Comparison of ENCODE assay signal across 37 cellular contexts in the genomic region with DNA sequence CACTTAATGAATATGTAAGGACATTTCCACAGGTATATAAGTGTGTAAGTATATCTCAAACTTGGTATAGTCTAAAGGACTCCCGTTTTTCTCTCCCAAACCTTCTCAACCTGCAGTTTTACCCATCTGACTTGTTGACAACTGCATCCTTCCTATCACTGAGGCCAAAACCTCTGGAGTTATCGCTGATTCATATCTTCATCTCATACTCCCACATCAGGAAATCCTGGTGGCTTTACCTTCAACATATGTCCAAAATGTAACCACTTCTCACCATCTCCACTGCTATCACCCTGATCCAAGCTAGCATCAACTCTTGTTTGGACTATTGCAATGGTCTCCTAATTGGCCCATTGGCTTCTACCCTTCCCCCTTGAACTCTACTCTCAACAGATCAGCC. TPM values are rescaled to one million over a fixed set of nuclear protein-coding genes. Genes with fewer than 3 reads are reported as not detected.
"Had no signal": no experiment of that assay in that cellular context is flagged by ENCODE, and none has a peak within 500 bp of the region (broad histone marks: within the 10 kb centered on the region; RNA-seq: fewer than 3 reads in every experiment).

No MANE protein-coding gene starts in this region.

- H3K4me1 ChIP-seq: ascending aorta, breast epithelium, colonic mucosa, esophagus squamous epithelium, gastroesophageal sphincter, heart right ventricle had no signal

- H3K36me3 Mint-ChIP-seq: brain had no signal

- H3K4me3 ChIP-seq: ascending aorta, breast epithelium, cardiac muscle cell, colonic mucosa, esophagus squamous epithelium, gastroesophageal sphincter, heart right ventricle had no signal

- H3K27ac Mint-ChIP-seq: activated B cell treated with CpG ODN at 0.5 μM for 24 hours; activated CD4-positive, alpha-beta memory T cell treated with anti-CD3 and anti-CD28 coated beads, Interleukin-2, amount 10 ng/mL, durations not matched to agents 7 days and 5 days; activated CD4-positive, alpha-beta T cell treated with anti-CD3 and anti-CD28 coated beads, Interleukin-2, amount 10 ng/mL, durations not matched to agents 7 days and 5 days; activated naive CD8-positive, alpha-beta T cell; activated T-cell treated with anti-CD3 and anti-CD28 coated beads, Interleukin-2, amount 50 U/mL, for 24 hours; activated T-cell treated with anti-CD3 and anti-CD28 coated beads, Interleukin-2, amount 50 U/mL, for 72 hours; brain; T-helper 17 cell; T-helper 2 cell treated with Interferon-gamma antibody and Interleukin-4, amounts not matched to agents 5 μg/mL and 100 μg/mL, for 36 hours had no signal

- H3K4me1 Mint-ChIP-seq: activated CD4-positive, alpha-beta memory T cell treated with anti-CD3 and anti-CD28 coated beads, Interleukin-2, amount 10 ng/mL, durations not matched to agents 7 days and 5 days; brain had no signal

- H3K27me3 ChIP-seq: ascending aorta, breast epithelium, colonic mucosa, esophagus squamous epithelium had no signal

- ATAC-seq: activated CD4-positive, CD25-positive, alpha-beta regulatory T cell treated with anti-CD3 and anti-CD28 coated beads, Interleukin-2, amount 50 U/mL, for 24 hours; gastroesophageal sphincter; heart right ventricle; T-helper 17 cell had no signal

- H3K9me3 Mint-ChIP-seq: activated B cell treated with CpG ODN at 0.5 μM for 24 hours; brain; T-helper 2 cell treated with Interferon-gamma antibody and Interleukin-4, amounts not matched to agents 5 μg/mL and 100 μg/mL, for 36 hours had no signal

- DNase-seq: activated B cell treated with CpG ODN at 0.5 μM for 24 hours; activated CD4-positive, alpha-beta memory T cell treated with anti-CD3 and anti-CD28 coated beads, Interleukin-2, amount 10 ng/mL, durations not matched to agents 7 days and 5 days; activated CD4-positive, alpha-beta T cell treated with anti-CD3 and anti-CD28 coated beads, Interleukin-2, amount 10 ng/mL, durations not matched to agents 7 days and 5 days; activated CD4-positive, alpha-beta T cell treated with anti-CD3 and anti-CD28 coated beads, Interleukin-2, amount 50 U/mL, for 4 hours; activated CD8-positive, alpha-beta memory T cell treated with anti-CD3 and anti-CD28 coated beads, Interleukin-2, amount 50 U/mL, for 48 hours; activated effector memory CD4-positive, alpha-beta T cell treated with Interleukin-2 at 50 U/mL for 16 hours; activated gamma-delta T cell treated with Interleukin-2 at 50 U/mL for 16 hours; activated naive CD4-positive, alpha-beta T cell treated with anti-CD3 and anti-CD28 coated beads, Interleukin-2, amount 50 U/mL, for 16 hours; activated naive CD4-positive, alpha-beta T cell treated with Interleukin-2 at 50 U/mL for 16 hours; activated T-cell treated with anti-CD3 and anti-CD28 coated beads for 4 hours; activated T-cell treated with anti-CD3 and anti-CD28 coated beads, Interleukin-2, amount 50 U/mL, for 24 hours; activated T-cell treated with anti-CD3 and anti-CD28 coated beads, Interleukin-2, amount 50 U/mL, for 72 hours; central memory CD4-positive, alpha-beta T cell; cerebellar nuclear complex; colonic mucosa; effector CD8-positive, alpha-beta T cell; esophagus squamous epithelium; foreskin melanocyte; heart right ventricle; T-helper 1 cell; T-helper 17 cell; T1000; WERI-Rb-1 had no signal

- H3K27ac ChIP-seq: ascending aorta, breast epithelium, cardiac muscle cell, colonic mucosa, epithelial cell of prostate, esophagus squamous epithelium, gastroesophageal sphincter, heart right ventricle, WERI-Rb-1 had no signal

- H3K4me3 Mint-ChIP-seq: activated B cell treated with CpG ODN at 0.5 μM for 24 hours; activated CD4-positive, alpha-beta memory T cell treated with anti-CD3 and anti-CD28 coated beads, Interleukin-2, amount 10 ng/mL, durations not matched to agents 7 days and 5 days; activated CD4-positive, alpha-beta T cell treated with anti-CD3 and anti-CD28 coated beads, Interleukin-2, amount 10 ng/mL, durations not matched to agents 7 days and 5 days; activated naive CD8-positive, alpha-beta T cell; activated T-cell treated with anti-CD3 and anti-CD28 coated beads, Interleukin-2, amount 50 U/mL, for 24 hours; activated T-cell treated with anti-CD3 and anti-CD28 coated beads, Interleukin-2, amount 50 U/mL, for 72 hours; brain; T-helper 17 cell; T-helper 2 cell treated with Interferon-gamma antibody and Interleukin-4, amounts not matched to agents 5 μg/mL and 100 μg/mL, for 36 hours had no signal

- H3K27me3 Mint-ChIP-seq: activated B cell treated with CpG ODN at 0.5 μM for 24 hours; activated CD4-positive, alpha-beta memory T cell treated with anti-CD3 and anti-CD28 coated beads, Interleukin-2, amount 10 ng/mL, durations not matched to agents 7 days and 5 days; activated CD4-positive, alpha-beta T cell treated with anti-CD3 and anti-CD28 coated beads, Interleukin-2, amount 10 ng/mL, durations not matched to agents 7 days and 5 days; activated naive CD8-positive, alpha-beta T cell; activated T-cell treated with anti-CD3 and anti-CD28 coated beads, Interleukin-2, amount 50 U/mL, for 24 hours; brain; T-helper 17 cell had no signal

RNA-seq across cellular contexts. Expression of a gene that starts 30.4 kb away (rescaled TPM):
- total RNA-seq: ascending aorta, cardiac muscle cell, dermis microvascular lymphatic vessel endothelial cell, endothelial cell of umbilical vein, fibroblast of lung, fibroblast of villous mesenchyme, glomerular endothelial cell had no signal
- polyA plus RNA-seq: cardiac muscle cell, endothelial cell of umbilical vein, fibroblast of lung had no signal
